In the genomic region with DNA sequence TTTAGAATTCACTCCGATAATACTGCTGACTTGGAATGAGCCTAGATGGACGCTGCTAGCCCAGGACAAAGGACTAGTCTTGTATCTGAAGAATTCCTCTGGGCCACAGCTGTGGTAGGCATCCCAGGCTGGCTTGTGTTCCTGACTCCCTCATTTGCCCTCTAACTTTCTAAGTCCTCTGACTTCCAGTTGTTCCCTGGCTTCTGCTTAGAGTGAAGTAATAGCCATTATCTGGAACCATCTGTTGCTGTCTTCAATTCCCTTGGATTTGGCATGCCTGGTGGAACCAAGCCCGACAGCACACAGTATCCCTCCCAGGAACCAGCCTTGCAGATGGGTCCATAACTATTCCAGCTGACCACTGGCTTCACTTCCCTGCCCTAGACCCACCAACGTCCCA, we compare ENCODE assay signal across 23 cellular contexts.
DNase-seq lines count a peak whose midpoint lies in the region; ATAC-seq and TF ChIP-seq lines count a peak whose summit lies in the region.
"Had no signal": no experiment of that assay in that cellular context is flagged by ENCODE, and none has a peak within 500 bp of the region (broad histone marks: within the 10 kb centered on the region; RNA-seq: fewer than 3 reads in every experiment).

No MANE protein-coding gene starts in this region.

- DNase-seq in CD8-positive, alpha-beta T cell = no peak
- DNase-seq in medulla oblongata (ENCODE audit: extremely low spot score) (peak; percentile 48), NOMO-1 treated with dmso at 0.1 percent for 144 hours (lab: John Stamatoyannopoulos, UW; ENCODE audit: unreplicated experiment) (no peak)
- DNase-seq: activated CD8-positive, alpha-beta memory T cell treated with anti-CD3 and anti-CD28 coated beads for 24 hours; activated naive CD4-positive, alpha-beta T cell; activated T-cell treated with anti-CD3 and anti-CD28 coated beads, Interleukin-2, amount 50 U/mL, for 24 hours; dermis blood vessel endothelial cell; DND-41; foreskin fibroblast; naive B cell; NCI-H1694; ovary; right lobe of liver; SHP77; testis had no signal

- no peak for TF ChIP-seq POLR2A in gastroesophageal sphincter (IDR thresholded peaks at IDR 0.05)

- peaks cover 5% of the 10 kb centered on the region for H3K9me3 ChIP-seq in CD8-positive, alpha-beta T cell (ENCODE audit: low read length)
- no peaks in the 10 kb centered on the region for H3K9me3 ChIP-seq in gastroesophageal sphincter
- no peaks in the 10 kb centered on the region for H3K9me3 ChIP-seq in stomach smooth muscle (ENCODE audit: control insufficient read depth in 2 of 2, low read length in 2 of 2)
- H3K9me3 ChIP-seq: ovary, right lobe of liver, testis had no signal

- H3K27ac Mint-ChIP-seq in CD8-positive, alpha-beta T cell = peak overlapping the region; percentile 52
- H3K27ac Mint-ChIP-seq: activated T-cell treated with anti-CD3 and anti-CD28 coated beads, Interleukin-2, amount 50 U/mL, for 24 hours; B cell; memory B cell; naive B cell had no signal

- peaks cover 4% of the 10 kb centered on the region for H3K4me1 Mint-ChIP-seq in CD8-positive, alpha-beta T cell (ENCODE audit: low read depth)
- H3K4me1 Mint-ChIP-seq: B cell, memory B cell had no signal

- no peaks in the 10 kb centered on the region for H3K4me1 ChIP-seq in CD8-positive, alpha-beta T cell (ENCODE audit: insufficient read depth, low read length)
- H3K4me1 ChIP-seq in gastroesophageal sphincter (peaks cover 0 to 10% (median 7%) of the 10 kb centered on the region in 3 donors), stomach smooth muscle (ENCODE audit: control insufficient read depth, insufficient read depth, low read length) (no peaks in the 10 kb centered on the region)
- H3K4me1 ChIP-seq: right lobe of liver had no signal

- no peaks in the 10 kb centered on the region for H3K27me3 ChIP-seq in CD8-positive, alpha-beta T cell (ENCODE audit: insufficient read depth, low read length)
- H3K27me3 ChIP-seq in gastroesophageal sphincter (no peaks in the 10 kb centered on the region), stomach smooth muscle (ENCODE audit: control insufficient read depth in 1 of 2, insufficient read depth in 2 of 2, low read length in 2 of 2) (no peaks in the 10 kb centered on the region)
- H3K27me3 ChIP-seq: ovary, right lobe of liver, testis had no signal

- intact Hi-C loops in CD8-positive, alpha-beta T cell (cut with DNase I, micrococcal nuclease) = loop anchor here in 1 of 2 experiments (10.0 kb wide), 1 partner anchor 816 kb away; no protein-coding TSS in a partner anchor

- H3K9me3 Mint-ChIP-seq in CD8-positive, alpha-beta T cell = peaks cover 5% of the 10 kb centered on the region

- WGBS in gastroesophageal sphincter (ENCODE audit: low coverage in 1 of 2), 2 donors = 75 to 83% methylated on average over 1 to 4 of the region's 4 CpGs

- CTCF ChIA-PET in CD8-positive, alpha-beta T cell (lab: Charles Lee) = interaction anchor here (0.8 kb wide), 1 partner anchor 57 kb away, joined by 3 read pairs; no protein-coding TSS in a partner anchor

- peak overlapping the region in 1 of 2 donors; percentile 13 for H3K9ac ChIP-seq in stomach smooth muscle (ENCODE audit: low read length in 2 of 2)

- no peak for ATAC-seq in CD8-positive, alpha-beta T cell
- ATAC-seq in gastroesophageal sphincter (peak; percentile 56), GM18519 (IDR thresholded peaks at IDR 0.05; ENCODE audit: low FRiP score, unreplicated experiment) (no peak), GM18520 (IDR thresholded peaks at IDR 0.05; ENCODE audit: unreplicated experiment) (no peak), HG03135 (IDR thresholded peaks at IDR 0.05; ENCODE audit: unreplicated experiment) (no peak)
- ATAC-seq: HCT116 had no signal

- no peak overlapping the region for H3K27ac ChIP-seq in CD8-positive, alpha-beta T cell (ENCODE audit: low read depth, low read length)
- H3K27ac ChIP-seq in gastroesophageal sphincter = peak overlapping the region in 3 of 4 donors; percentile 11 to 39 (median 28)
- peak overlapping the region; percentile 37 for H3K27ac ChIP-seq in stomach smooth muscle (ENCODE audit: low read length)
- H3K27ac ChIP-seq: ovary, right lobe of liver, testis had no signal

- H3K4me3 ChIP-seq in CD8-positive, alpha-beta T cell (ENCODE audit: low read depth, low read length) = no peak overlapping the region
- H3K4me3 ChIP-seq in gastroesophageal sphincter = no peak overlapping the region
- no peak overlapping the region for H3K4me3 ChIP-seq in stomach smooth muscle (ENCODE audit: low read length in 2 of 2)
- H3K4me3 ChIP-seq: ovary, right lobe of liver, testis had no signal

- no peak for TF ChIP-seq CTCF in CD8-positive, alpha-beta T cell (IDR thresholded peaks at IDR 0.05)
- TF ChIP-seq CTCF in gastroesophageal sphincter (IDR thresholded peaks at IDR 0.05) = no peak

- H3K36me3 ChIP-seq in CD8-positive, alpha-beta T cell (ENCODE audit: insufficient read depth, low read length) = peaks cover 26% of the 10 kb centered on the region
- H3K36me3 ChIP-seq in gastroesophageal sphincter (peaks cover 0 to 75% of the 10 kb centered on the region in 2 donors), stomach smooth muscle (ENCODE audit: control insufficient read depth in 2 of 2, insufficient read depth in 2 of 2, low read length in 2 of 2) (peaks cover 39 to 46% of the 10 kb centered on the region in 2 donors)
- H3K36me3 ChIP-seq: ovary had no signal

- H3K4me3 Mint-ChIP-seq in CD8-positive, alpha-beta T cell = no peak overlapping the region
- H3K4me3 Mint-ChIP-seq: activated T-cell treated with anti-CD3 and anti-CD28 coated beads, Interleukin-2, amount 50 U/mL, for 24 hours; B cell; memory B cell; naive B cell had no signal

- POLR2A ChIA-PET in CD8-positive, alpha-beta T cell (lab: Charles Lee) = no interaction called here

- H3K27me3 Mint-ChIP-seq in CD8-positive, alpha-beta T cell (ENCODE audit: low read depth) = no peaks in the 10 kb centered on the region
- H3K27me3 Mint-ChIP-seq: activated T-cell treated with anti-CD3 and anti-CD28 coated beads, Interleukin-2, amount 50 U/mL, for 24 hours; B cell; memory B cell; naive B cell had no signal

- no peak for TF ChIP-seq EP300 in gastroesophageal sphincter (IDR thresholded peaks at IDR 0.05)

- peaks cover 81% of the 10 kb centered on the region for H3K36me3 Mint-ChIP-seq in CD8-positive, alpha-beta T cell
